ENCODE assay signal across 22 cellular contexts in genomic region chr21:44996096-44996495, GRCh38. TPM values are rescaled to one million over a fixed set of nuclear protein-coding genes. Genes with fewer than 3 reads are reported as not detected.
DNase-seq lines count a peak whose midpoint lies in the region; TF ChIP-seq lines count a peak whose summit lies in the region.
"Had no signal": no experiment of that assay in that cellular context is flagged by ENCODE, and none has a peak within 500 bp of the region (broad histone marks: within the 10 kb centered on the region; RNA-seq: fewer than 3 reads in every experiment).

No MANE protein-coding gene starts in this region.

- H2BK12ac ChIP-seq in trophoblast cell (ENCODE audit: low read length): no peak overlapping the region

- no peak overlapping the region for H4K8ac ChIP-seq in trophoblast cell (ENCODE audit: low read depth, low read length)

- H3K9ac ChIP-seq in BLaER1 treated with 17β-estradiol and CSF1 and Interleukin-3, amounts not matched to agents 10 nM and 100 nM: peak overlapping the region in 4 of 11 experiments; percentile 28 to 80 (median 72); a peak in 7 of 22 replicates
- H3K9ac ChIP-seq in trophoblast cell (ENCODE audit: low read length): no peak overlapping the region
- H3K9ac ChIP-seq: SK-N-SH had no signal

- H4K91ac ChIP-seq in trophoblast cell (ENCODE audit: low read depth, low read length): peak overlapping the region; percentile 25

- BruUV-seq in MCF 10A (replicated peaks; lab: Mats Ljungman, UMichigan): no TSS peak

- TF ChIP-seq EP300 in ovary (IDR thresholded peaks at IDR 0.05): no peak

- peaks cover 0 to 94% (median 6%) of the 10 kb centered on the region in 11 experiments; a peak in 8 of 22 replicates for H4K20me1 ChIP-seq in BLaER1 treated with 17β-estradiol and CSF1 and Interleukin-3, amounts not matched to agents 10 nM and 100 nM

- H3K27ac ChIP-seq in breast epithelium: peak overlapping the region; percentile 83 to 89
- peak overlapping the region in 3 of 11 experiments; percentile 32 to 75 (median 61); a peak in 5 of 22 replicates for H3K27ac ChIP-seq in BLaER1 treated with 17β-estradiol and CSF1 and Interleukin-3, amounts not matched to agents 10 nM and 100 nM
- H3K27ac ChIP-seq in trophoblast cell (ENCODE audit: low read depth, low read length): no peak overlapping the region
- no peak overlapping the region for H3K27ac ChIP-seq in ovary
- H3K27ac ChIP-seq: 22Rv1 had no signal

- TF ChIP-seq POLR2A in breast epithelium (IDR thresholded peaks at IDR 0.05) (no peak), ovary (IDR thresholded peaks at IDR 0.05) (no peak)

- H3K9me3 ChIP-seq in breast epithelium (no peaks in the 10 kb centered on the region), trophoblast cell (ENCODE audit: insufficient read depth, low read depth, low read length) (no peaks in the 10 kb centered on the region), ovary (no peaks in the 10 kb centered on the region)
- no peaks in the 10 kb centered on the region for H3K9me3 ChIP-seq in BLaER1 treated with 17β-estradiol and CSF1 and Interleukin-3, amounts not matched to agents 10 nM and 100 nM (replicated peaks in 1 of 11)
- H3K9me3 ChIP-seq: SK-N-SH had no signal

- H3K4ac ChIP-seq in trophoblast cell (ENCODE audit: low read depth, low read length): no peak overlapping the region

- H3K27ac Mint-ChIP-seq in MCF 10A (ENCODE audit: low read depth, unreplicated experiment) (no peak overlapping the region), glutamatergic neuron (ENCODE audit: unreplicated experiment) (no peak overlapping the region)
- H3K27ac Mint-ChIP-seq: B cell; CD4-positive, CD25-positive, alpha-beta regulatory T cell had no signal

- CTCF ChIA-PET in MCF 10A (lab: Yijun Ruan, JAX): interaction anchor here (0.6 kb wide), 1 partner anchor 142 kb away, joined by 3 read pairs; no protein-coding TSS in a partner anchor

- no peaks in the 10 kb centered on the region for H3K79me2 ChIP-seq in trophoblast cell (ENCODE audit: control insufficient read depth, insufficient read depth, low read length, poor library complexity)

- no peak overlapping the region for H2BK120ac ChIP-seq in trophoblast cell (ENCODE audit: insufficient read depth, low read length, poor library complexity)

- no peak overlapping the region for H3K14ac ChIP-seq in trophoblast cell (ENCODE audit: low read length)

- no peak overlapping the region for H3K23ac ChIP-seq in trophoblast cell (ENCODE audit: low read length)

- H3K4me1 Mint-ChIP-seq in MCF 10A (ENCODE audit: insufficient read depth, unreplicated experiment): peaks cover 5% of the 10 kb centered on the region
- peaks cover 6% of the 10 kb centered on the region for H3K4me1 Mint-ChIP-seq in glutamatergic neuron (ENCODE audit: low read depth, unreplicated experiment)
- H3K4me1 Mint-ChIP-seq: CD4-positive, CD25-positive, alpha-beta regulatory T cell had no signal

- H4K12ac ChIP-seq in trophoblast cell (ENCODE audit: low read depth, low read length): no peak overlapping the region

- POLR2A ChIA-PET in MCF 10A (lab: Yijun Ruan, JAX): no interaction called here

- H3K4me3 ChIP-seq in breast epithelium (no peak overlapping the region), trophoblast cell (ENCODE audit: low read depth, low read length) (no peak overlapping the region), ovary (no peak overlapping the region)
- peak overlapping the region in 2 of 10 experiments; percentile 2 to 10; a peak in 2 of 20 replicates for H3K4me3 ChIP-seq in BLaER1 treated with 17β-estradiol and CSF1 and Interleukin-3, amounts not matched to agents 10 nM and 100 nM
- H3K4me3 ChIP-seq: K562 had no signal

- H2AK5ac ChIP-seq in trophoblast cell (ENCODE audit: low read length): no peak overlapping the region

- H2AFZ ChIP-seq in trophoblast cell (ENCODE audit: insufficient read depth, low read length, poor library complexity): no peak overlapping the region

- no peaks in the 10 kb centered on the region for H3K27me3 ChIP-seq in breast epithelium
- peaks cover 0 to 98% (median 0%) of the 10 kb centered on the region in 11 experiments; a peak in 8 of 22 replicates for H3K27me3 ChIP-seq in BLaER1 treated with 17β-estradiol and CSF1 and Interleukin-3, amounts not matched to agents 10 nM and 100 nM
- H3K27me3 ChIP-seq in trophoblast cell (ENCODE audit: insufficient read depth, low read length): no peaks in the 10 kb centered on the region
- H3K27me3 ChIP-seq in ovary: no peaks in the 10 kb centered on the region

- intact Hi-C loops in breast epithelium (cut with DNase I; ENCODE audit: low total_unique reads) (no loop called here), MCF 10A (cut with micrococcal nuclease) (no loop called here), ovary (cut with DNase I) (no loop called here)

- DNase-seq in breast epithelium (ENCODE audit: low spot score in 2 of 2): no peak
- no peak for DNase-seq in MCF 10A (ENCODE audit: unreplicated experiment)
- DNase-seq in glutamatergic neuron: peak; percentile 17
- DNase-seq in trophoblast cell: no peak
- DNase-seq in NCI-H2196 treated with DMSO at 0.1 percent for 48 hours (lab: John Stamatoyannopoulos, UW; ENCODE audit: unreplicated experiment): no peak
- DNase-seq in ovary: no peak
- DNase-seq in EL: no peak
- DNase-seq: CD4-positive, CD25-positive, alpha-beta regulatory T cell; DMS53; Kasumi-1; MV-4-11; NCI-H1105; NCI-H1436 treated with DMSO at 0.1 percent for 48 hours; NCI-H1930; NCI-H2107; NCI-H446 treated with DMSO at 0.1 percent for 48 hours; NCI-H526; SK-N-SH had no signal

- peaks cover 3% of the 10 kb centered on the region for H3K79me1 ChIP-seq in trophoblast cell (ENCODE audit: low read length)

- H3K4me1 ChIP-seq in breast epithelium (peaks cover 9 to 15% of the 10 kb centered on the region in 2 donors), trophoblast cell (ENCODE audit: control insufficient read depth in 1 of 2, insufficient read depth in 2 of 2, low read length in 2 of 2) (no peaks in the 10 kb centered on the region), ovary (ENCODE audit: insufficient read depth) (peaks cover 9% of the 10 kb centered on the region)
- H3K4me1 ChIP-seq in BLaER1 treated with 17β-estradiol and CSF1 and Interleukin-3, amounts not matched to agents 10 nM and 100 nM: peaks cover 56 to 100% (median 100%) of the 10 kb centered on the region in 10 experiments

- no peaks in the 10 kb centered on the region for H3K9me3 Mint-ChIP-seq in MCF 10A (ENCODE audit: unreplicated experiment)
- peaks cover 5% of the 10 kb centered on the region for H3K9me3 Mint-ChIP-seq in glutamatergic neuron (ENCODE audit: unreplicated experiment)
- H3K9me3 Mint-ChIP-seq: CD4-positive, CD25-positive, alpha-beta regulatory T cell had no signal

- no peak overlapping the region for H3K4me3 Mint-ChIP-seq in MCF 10A (ENCODE audit: unreplicated experiment)
- no peak overlapping the region for H3K4me3 Mint-ChIP-seq in glutamatergic neuron (ENCODE audit: unreplicated experiment)
- H3K4me3 Mint-ChIP-seq: B cell; CD4-positive, CD25-positive, alpha-beta regulatory T cell had no signal

- H3K18ac ChIP-seq in trophoblast cell (ENCODE audit: low read length): no peak overlapping the region

- no peaks in the 10 kb centered on the region for H3K27me3 Mint-ChIP-seq in MCF 10A (ENCODE audit: insufficient read depth, unreplicated experiment)
- H3K27me3 Mint-ChIP-seq in glutamatergic neuron (ENCODE audit: unreplicated experiment): peaks cover 4% of the 10 kb centered on the region
- H3K27me3 Mint-ChIP-seq: CD4-positive, CD25-positive, alpha-beta regulatory T cell had no signal

- TF ChIP-seq CTCF in breast epithelium (IDR thresholded peaks at IDR 0.05): no peak
- TF ChIP-seq CTCF in MCF 10A (IDR thresholded peaks at IDR 0.05; ENCODE audit: unreplicated experiment): no peak
- no peak for TF ChIP-seq CTCF in glutamatergic neuron (IDR thresholded peaks at IDR 0.05; ENCODE audit: partially characterized antibody, unreplicated experiment)
- TF ChIP-seq CTCF in ovary (IDR thresholded peaks at IDR 0.05): no peak

- no peak overlapping the region for H2BK5ac ChIP-seq in trophoblast cell (ENCODE audit: low read depth, low read length, poor library complexity)

- H3K36me3 Mint-ChIP-seq in MCF 10A (ENCODE audit: insufficient read depth, unreplicated experiment) (peaks cover 6% of the 10 kb centered on the region), glutamatergic neuron (ENCODE audit: unreplicated experiment) (no peaks in the 10 kb centered on the region)
- H3K36me3 Mint-ChIP-seq: CD4-positive, CD25-positive, alpha-beta regulatory T cell had no signal

- no CpG with 5 or more reads among the region's 10 CpGs for WGBS in trophoblast cell (ENCODE audit: extremely low coverage, insufficient coverage, insufficient read length)
- 91 to 95% (median 93%) methylated on average over 9 to 10 of the region's 10 CpGs for WGBS in ovary, 3 donors

- peak overlapping the region in 9 of 11 experiments; percentile 86 to 100 (median 92); a peak in 17 of 22 replicates for H3K4me2 ChIP-seq in BLaER1 treated with 17β-estradiol and CSF1 and Interleukin-3, amounts not matched to agents 10 nM and 100 nM
- no peak overlapping the region for H3K4me2 ChIP-seq in trophoblast cell (ENCODE audit: low read length)
- H3K4me2 ChIP-seq: SK-N-SH had no signal

- no peaks in the 10 kb centered on the region for H3K36me3 ChIP-seq in breast epithelium
- no peaks in the 10 kb centered on the region for H3K36me3 ChIP-seq in BLaER1 treated with 17β-estradiol and CSF1 and Interleukin-3, amounts not matched to agents 10 nM and 100 nM
- H3K36me3 ChIP-seq in trophoblast cell (ENCODE audit: control insufficient read depth in 1 of 2, insufficient read depth in 2 of 2, low read length in 2 of 2): no peaks in the 10 kb centered on the region
- H3K36me3 ChIP-seq in ovary: no peaks in the 10 kb centered on the region

RNA-seq across cellular contexts. Expression of gene SLX9, which starts 56.3 kb away (rescaled TPM):
- total RNA-seq in breast epithelium (10 to 100 TPM; 15.8 to 17.7 (median 17.0) TPM), MCF 10A (2022) (40.4 and 58.7 TPM in 2 replicates), glutamatergic neuron (ENCODE audit: unreplicated experiment) (30.7 TPM), ovary (10 to 100 TPM in 6 of 7 donors, 1 to 10 TPM in 1; 5.6 to 24.1 (median 17.2) TPM)
- 19.1 and 21.1 TPM in 2 replicates for polyA plus RNA-seq in trophoblast cell (2013)
- 10 to 100 TPM in 1 of 2 donors, 1 to 10 TPM in 1; 5.6 to 14.0 TPM for polyA plus RNA-seq in ovary

Comparison
In these comparisons a context has a peak if more than half of its experiments do, and no peak if none do; other contexts are left out.
1. H3K27ac ChIP-seq: peak in breast epithelium (2 of 2); none in trophoblast cell (single experiment) and ovary (0 of 2).